1 cellular context compared by ENCODE assay signal in genomic region chr6:26312501-26313390, GRCh38.
A peak's percentile ranks its signal among the peaks of the same experiment; 100 is the strongest.
TF ChIP-seq lines count a peak whose summit lies in the region.

No MANE protein-coding gene starts in this region.

TF ChIP-seq in HepG2, 621 proteins besides CTCF, POLR2A, EP300 and RAD21 (continued from another document and continues in another):
- TF ChIP-seq ZNF770 (CRISPR knock-in tag; IDR thresholded peaks at IDR 0.05) = peak; percentile 34; the same call in 1 of the 2 replicates
- TF ChIP-seq ZMYM4 (CRISPR knock-in tag; IDR thresholded peaks at IDR 0.05) = peak; percentile 52; the same call in 1 of the 2 replicates
- TF ChIP-seq TCF7L2 (IDR thresholded peaks at IDR 0.05; ENCODE audit: low read depth, low read length) = no peak
- no peak for TF ChIP-seq JARID2 (CRISPR knock-in tag; IDR thresholded peaks at IDR 0.05; ENCODE audit: insufficient replicate concordance)
- no peak; the same call in 1 of the 2 replicates for TF ChIP-seq ZBTB4 (CRISPR knock-in tag; IDR thresholded peaks at IDR 0.05; ENCODE audit: borderline replicate concordance)
- no peak for TF ChIP-seq ZNF672 (CRISPR knock-in tag; IDR thresholded peaks at IDR 0.05)
- TF ChIP-seq FOXK1 (CRISPR knock-in tag; IDR thresholded peaks at IDR 0.05; ENCODE audit: borderline replicate concordance, low read depth) = peak; percentile 78
- no peak; the same call in 1 of the 2 replicates for TF ChIP-seq ZNF121 (CRISPR knock-in tag; IDR thresholded peaks at IDR 0.05)
- 0 out of 2 replicates have a peak, but pooled peaks have one; percentile 48 for TF ChIP-seq ZNF547 (CRISPR knock-in tag; IDR thresholded peaks at IDR 0.05)
- peak; percentile 59; the same call in 1 of the 2 replicates for TF ChIP-seq RFXANK (CRISPR knock-in tag; IDR thresholded peaks at IDR 0.05)
- no peak for TF ChIP-seq TAF15 (IDR thresholded peaks at IDR 0.05; ENCODE audit: low read depth, low read length, poor library complexity, severe bottlenecking)
- TF ChIP-seq ZFP36 (IDR thresholded peaks at IDR 0.05; ENCODE audit: borderline replicate concordance, low read depth, low read length, partially characterized antibody) = no peak
- no peak for TF ChIP-seq LCORL (IDR thresholded peaks at IDR 0.05)
- TF ChIP-seq LCORL (CRISPR knock-in tag; IDR thresholded peaks at IDR 0.05) = peak; percentile 57
- TF ChIP-seq PRMT3 (CRISPR knock-in tag; IDR thresholded peaks at IDR 0.05; ENCODE audit: borderline replicate concordance, low read depth) = no peak
- peak; percentile 85; the same call in 1 of the 2 replicates for TF ChIP-seq ZNF264 (CRISPR knock-in tag; IDR thresholded peaks at IDR 0.05)
- TF ChIP-seq RFX5 (IDR thresholded peaks at IDR 0.05; ENCODE audit: low read depth, low read length) = peak; percentile 27; the same call in 1 of the 2 replicates
- peak; percentile 60 for TF ChIP-seq ZBTB33 (CRISPR knock-in tag; IDR thresholded peaks at IDR 0.05)
- peak; percentile 85 for TF ChIP-seq HOXA3 (CRISPR knock-in tag; IDR thresholded peaks at IDR 0.05)
- no peak; the same call in 1 of the 2 replicates for TF ChIP-seq ZNF333 (CRISPR knock-in tag; IDR thresholded peaks at IDR 0.05; ENCODE audit: borderline replicate concordance)
- peak; percentile 25; the same call in 1 of the 2 replicates for TF ChIP-seq PAXIP1 (CRISPR knock-in tag; conservative IDR thresholded peaks at IDR 0.05)
- TF ChIP-seq ZNF446 (CRISPR knock-in tag; IDR thresholded peaks at IDR 0.05) = no peak
- peak; percentile 47; the same call in 1 of the 2 replicates for TF ChIP-seq KLF15 (CRISPR knock-in tag; IDR thresholded peaks at IDR 0.05; ENCODE audit: borderline replicate concordance)
- no peak; the same call in 1 of the 2 replicates for TF ChIP-seq ZBTB14 (CRISPR knock-in tag; IDR thresholded peaks at IDR 0.05)
- TF ChIP-seq ADNP (CRISPR knock-in tag; IDR thresholded peaks at IDR 0.05) = peak; percentile 50; the same call in 1 of the 2 replicates
- TF ChIP-seq ZKSCAN8 (CRISPR knock-in tag; IDR thresholded peaks at IDR 0.05; ENCODE audit: borderline replicate concordance) = no peak
- no peak; the same call in 1 of the 2 replicates for TF ChIP-seq SAP130 (CRISPR knock-in tag; IDR thresholded peaks at IDR 0.05; ENCODE audit: low read depth)
- no peak; the same call in 1 of the 2 replicates for TF ChIP-seq ZNF878 (CRISPR knock-in tag; IDR thresholded peaks at IDR 0.05)
- no peak for TF ChIP-seq ZNF576 (CRISPR knock-in tag; IDR thresholded peaks at IDR 0.05)
- TF ChIP-seq TBX2 (CRISPR knock-in tag; IDR thresholded peaks at IDR 0.05; ENCODE audit: borderline replicate concordance) = peak; percentile 43; the same call in 1 of the 2 replicates
- 0 out of 2 replicates have a peak, but pooled peaks have one; percentile 63 for TF ChIP-seq ZNF619 (CRISPR knock-in tag; IDR thresholded peaks at IDR 0.05)
- peak; percentile 57 for TF ChIP-seq BRF2 (CRISPR knock-in tag; IDR thresholded peaks at IDR 0.05)
- no peak for TF ChIP-seq POLR2AphosphoS2 (IDR thresholded peaks at IDR 0.05; ENCODE audit: low read depth, low read length)
- TF ChIP-seq THAP9 (CRISPR knock-in tag; IDR thresholded peaks at IDR 0.05; ENCODE audit: borderline replicate concordance) = 0 out of 2 replicates have a peak, but pooled peaks have one; percentile 42
- 0 out of 2 replicates have a peak, but pooled peaks have one; percentile 57 for TF ChIP-seq ZNF557 (CRISPR knock-in tag; IDR thresholded peaks at IDR 0.05)
- TF ChIP-seq ZNF773 (CRISPR knock-in tag; IDR thresholded peaks at IDR 0.05; ENCODE audit: borderline replicate concordance) = no peak
- TF ChIP-seq ZBTB1 (CRISPR knock-in tag; IDR thresholded peaks at IDR 0.05; ENCODE audit: borderline replicate concordance) = no peak
- peak; percentile 99 for TF ChIP-seq ZNF24 (IDR thresholded peaks at IDR 0.05)
- TF ChIP-seq FOXO4 (CRISPR knock-in tag; conservative IDR thresholded peaks at IDR 0.05) = no peak
- no peak for TF ChIP-seq ZNF558 (CRISPR knock-in tag; IDR thresholded peaks at IDR 0.05; ENCODE audit: borderline replicate concordance)
- TF ChIP-seq FOXA3 (CRISPR knock-in tag; IDR thresholded peaks at IDR 0.05) = peak; percentile 69
- no peak for TF ChIP-seq ZNF75D (CRISPR knock-in tag; IDR thresholded peaks at IDR 0.05; ENCODE audit: borderline replicate concordance)
- TF ChIP-seq NFE2L1 (CRISPR knock-in tag; IDR thresholded peaks at IDR 0.05; ENCODE audit: borderline replicate concordance) = no peak
- TF ChIP-seq NR2C2 (CRISPR knock-in tag; IDR thresholded peaks at IDR 0.05; ENCODE audit: borderline replicate concordance) = peak; percentile 38; the same call in 1 of the 2 replicates
